In the genomic region with DNA sequence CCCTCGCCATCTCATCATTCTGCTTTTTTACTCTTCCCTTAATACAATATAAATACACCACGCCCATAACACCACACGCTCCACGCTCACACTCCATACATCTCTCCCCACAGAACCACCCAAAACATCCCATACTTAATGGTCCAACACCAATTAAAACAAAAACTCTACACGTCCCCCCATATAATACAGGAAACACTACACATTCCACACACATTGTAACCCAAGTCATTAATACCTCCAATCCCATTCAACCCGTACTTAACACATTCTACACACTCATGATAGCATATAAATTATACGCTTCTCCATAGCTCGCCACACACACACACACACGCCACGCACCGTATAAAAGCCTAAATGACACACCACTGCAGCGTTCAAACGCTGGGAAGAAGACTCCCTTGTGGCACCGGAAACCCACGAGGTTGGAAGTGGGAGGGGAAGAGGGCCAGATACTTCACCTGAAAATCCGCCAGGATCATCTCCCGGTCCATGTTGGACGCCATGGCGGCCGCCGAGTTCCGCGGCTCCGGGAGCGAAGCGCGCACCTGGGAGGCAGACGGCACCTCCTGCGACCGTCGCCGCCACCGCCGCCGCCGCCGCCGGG, we compare ENCODE assay signal across 1 cellular context.
TF ChIP-seq lines count a peak whose summit lies in the region.

No MANE protein-coding gene starts in this region.

TF ChIP-seq in IMR-90, 13 proteins besides CTCF, POLR2A, EP300 and RAD21 (continued from another document):
- no peak for TF ChIP-seq RFX5 (IDR thresholded peaks at IDR 0.05; ENCODE audit: low read depth, low read length)
- no peak; the same call in 1 of the 2 replicates for TF ChIP-seq MXI1 (IDR thresholded peaks at IDR 0.05; ENCODE audit: borderline replicate concordance, low read depth, low read length)
- no peak for TF ChIP-seq NFE2L2 (IDR thresholded peaks at IDR 0.05; ENCODE audit: low read depth, low read length)
